In genomic region chr5:862367-863243, GRCh38 we compare ENCODE assay signal across 15 cellular contexts. TPM values are rescaled to one million over a fixed set of nuclear protein-coding genes. Genes with fewer than 3 reads are reported as not detected.
DNase-seq lines count a peak whose midpoint lies in the region; ATAC-seq and TF ChIP-seq lines count a peak whose summit lies in the region.
"Had no signal": no experiment of that assay in that cellular context is flagged by ENCODE, and none has a peak within 500 bp of the region (broad histone marks: within the 10 kb centered on the region; RNA-seq: fewer than 3 reads in every experiment).

No MANE protein-coding gene starts in this region.

- WGBS in IMR-90 (ENCODE audit: extremely low coverage in 2 of 2, insufficient read length in 1 of 2), 2 experiments = 87% methylated on average over 17 of the region's 25 CpGs; no CpG with 5 or more reads in 1 of the 2 experiments

- no peak for TF ChIP-seq RAD21 in IMR-90 (IDR thresholded peaks at IDR 0.05; ENCODE audit: low read length)

- H3K4me3 ChIP-seq in IMR-90 (ENCODE audit: insufficient read depth, low read depth, low read length) = no peak overlapping the region
- H3K4me3 ChIP-seq in choroid plexus epithelial cell (ENCODE audit: low read depth, low read length) = no peak overlapping the region
- H3K4me3 ChIP-seq: breast epithelium had no signal

- no peak overlapping the region for H4K5ac ChIP-seq in IMR-90 (ENCODE audit: low read depth, low read length)

- H3K4me2 ChIP-seq in IMR-90 (ENCODE audit: low read depth, low read length) = no peak overlapping the region

- H3K9me1 ChIP-seq in IMR-90 (ENCODE audit: insufficient read depth, low read length) = no peaks in the 10 kb centered on the region

- H3K4me1 ChIP-seq in IMR-90 (ENCODE audit: control insufficient read depth, insufficient read depth, low read length) = no peaks in the 10 kb centered on the region
- H3K4me1 ChIP-seq: breast epithelium had no signal

- no peak overlapping the region for H4K8ac ChIP-seq in IMR-90 (ENCODE audit: low read depth in 2 of 2, low read length in 2 of 2)

- in situ Hi-C loops in IMR-90 (cut with MboI; ENCODE audit: low sequenced_read_pairs) = no loop called here

- H2AK9ac ChIP-seq in IMR-90 (replicated peaks; ENCODE audit: low read depth, low read length, poor library complexity) = no peak overlapping the region

- peaks cover 2 to 4% of the 10 kb centered on the region in 2 experiments; a peak in 2 of 4 replicates for H3K79me1 ChIP-seq in IMR-90 (ENCODE audit: low read depth in 1 of 2, low read length in 2 of 2)

- H3K23ac ChIP-seq in IMR-90 (ENCODE audit: low read depth, low read length) = no peak overlapping the region

- H4K91ac ChIP-seq in IMR-90 (ENCODE audit: insufficient read depth, low read depth, low read length) = no peak overlapping the region

- CTCF ChIA-PET in IMR-90 (lab: Yijun Ruan, JAX) = no interaction called here

- no peak overlapping the region for H3K18ac ChIP-seq in IMR-90 (ENCODE audit: low read depth, low read length)

- H3K27me3 ChIP-seq in IMR-90 (ENCODE audit: control insufficient read depth, insufficient read depth, low read length) = no peaks in the 10 kb centered on the region
- H3K27me3 ChIP-seq: breast epithelium had no signal

- no peak overlapping the region for H3K4ac ChIP-seq in IMR-90 (ENCODE audit: low read depth, low read length)

- H2BK20ac ChIP-seq in IMR-90 (ENCODE audit: low read depth, low read length) = no peak overlapping the region

- dilution Hi-C loops in IMR-90 (cut with HindIII; ENCODE audit: low sequenced_read_pairs, unreplicated experiment) = no loop called here

- no peak overlapping the region for H3K14ac ChIP-seq in IMR-90 (replicated peaks; ENCODE audit: low read depth, low read length)

- H2BK120ac ChIP-seq in IMR-90 (ENCODE audit: low read depth, low read length) = no peak overlapping the region

- H3K36me3 ChIP-seq in IMR-90 (ENCODE audit: control insufficient read depth, insufficient read depth, low read length) = peaks cover 39% of the 10 kb centered on the region
- H3K36me3 ChIP-seq: breast epithelium had no signal

- H3K56ac ChIP-seq in IMR-90 (ENCODE audit: extremely low read depth, insufficient read depth, low read length) = no peak overlapping the region

- H2BK5ac ChIP-seq in IMR-90 (ENCODE audit: low read depth, low read length, poor library complexity, severe bottlenecking) = no peak overlapping the region

- peak; percentile 77 for DNase-seq in DMS79 (lab: John Stamatoyannopoulos, UW)
- peak; percentile 35 for DNase-seq in IMR-90
- peak; percentile 29 for DNase-seq in choroid plexus epithelial cell (ENCODE audit: low read depth)
- peak; percentile 28 for DNase-seq in putamen (ENCODE audit: low spot score)
- DNase-seq in stimulated activated CD4-positive, alpha-beta T cell treated with anti-CD3 and anti-CD28 coated beads, Interleukin-4, amount 100 ng/mL, for 4 hours = no peak
- DNase-seq: activated naive CD4-positive, alpha-beta T cell treated with anti-CD3 and anti-CD28 coated beads, Interleukin-2, amount 50 U/mL, for 16 hours; GDM1; mammary epithelial cell; NCI-H1436 treated with DMSO at 0.1 percent for 48 hours; NCI-H774; stimulated activated naive CD4-positive, alpha-beta T cell treated with Interleukin-2 at 50 U/mL for 16 hours had no signal

- H2BK15ac ChIP-seq in IMR-90 (ENCODE audit: low read depth, low read length) = no peak overlapping the region

- no peak for TF ChIP-seq POLR2A in IMR-90 (IDR thresholded peaks at IDR 0.05; ENCODE audit: low read depth, low read length)

- ATAC-seq in IMR-90 (ENCODE audit: low read depth) = peak; percentile 40
- no peak for ATAC-seq in HG03378 (IDR thresholded peaks at IDR 0.05; ENCODE audit: unreplicated experiment)
- ATAC-seq in HG02642 (IDR thresholded peaks at IDR 0.05; ENCODE audit: poor library complexity, unreplicated experiment) = no peak

- H2AK5ac ChIP-seq in IMR-90 (ENCODE audit: low read depth, low read length) = no peak overlapping the region

- BruUV-seq in IMR-90 (replicated peaks; lab: Mats Ljungman, UMichigan) = no TSS peak

- no peak overlapping the region for H3K9ac ChIP-seq in IMR-90 (ENCODE audit: low read depth, low read length)

- peaks cover 16% of the 10 kb centered on the region for H4K20me1 ChIP-seq in IMR-90 (ENCODE audit: insufficient read depth, low read length)

- H3K27ac ChIP-seq in IMR-90 (ENCODE audit: insufficient read depth, low read length) = no peak overlapping the region
- H3K27ac ChIP-seq: breast epithelium, C4-2B had no signal

- POLR2A ChIA-PET in IMR-90 (lab: Charles Lee; ENCODE audit: unreplicated experiment) = no interaction called here

- TF ChIP-seq CTCF in IMR-90 (conservative IDR thresholded peaks at IDR 0.05; ENCODE audit: low read depth, low read length) = no peak
- TF ChIP-seq CTCF in choroid plexus epithelial cell (conservative IDR thresholded peaks at IDR 0.05; ENCODE audit: low read depth, low read length) = no peak

- intact Hi-C loops in IMR-90 (cut with micrococcal nuclease) = no loop called here

- no peak overlapping the region for H2AFZ ChIP-seq in IMR-90 (replicated peaks; ENCODE audit: low read length, poor library complexity)

- H3K9me3 ChIP-seq in IMR-90 (ENCODE audit: control insufficient read depth, insufficient read depth, low read length) = no peaks in the 10 kb centered on the region
- H3K9me3 ChIP-seq: breast epithelium had no signal

TF ChIP-seq in IMR-90, 13 proteins besides CTCF, POLR2A, EP300 and RAD21:
- TF ChIP-seq USF2 (IDR thresholded peaks at IDR 0.05; ENCODE audit: low read depth, low read length) (no peak), RCOR1 (IDR thresholded peaks at IDR 0.05; ENCODE audit: insufficient replicate concordance, low read length) (no peak), CEBPB (IDR thresholded peaks at IDR 0.05; ENCODE audit: low read depth, low read length) (no peak), CHD1 (IDR thresholded peaks at IDR 0.05; ENCODE audit: low read depth, low read length) (no peak), MAFK (IDR thresholded peaks at IDR 0.05; ENCODE audit: low read depth, low read length) (no peak), MXI1 (IDR thresholded peaks at IDR 0.05; ENCODE audit: borderline replicate concordance, low read depth, low read length) (no peak), FOS (IDR thresholded peaks at IDR 0.05; ENCODE audit: low read depth, low read length) (no peak), BHLHE40 (IDR thresholded peaks at IDR 0.05; ENCODE audit: low read depth, low read length) (no peak), RFX5 (IDR thresholded peaks at IDR 0.05; ENCODE audit: low read depth, low read length) (no peak), SMC3 (IDR thresholded peaks at IDR 0.05; ENCODE audit: low read depth, low read length) (no peak), NFE2L2 (IDR thresholded peaks at IDR 0.05; ENCODE audit: low read depth, low read length) (no peak), MAZ (IDR thresholded peaks at IDR 0.05; ENCODE audit: borderline replicate concordance, low read depth, low read length) (no peak), ELK1 (IDR thresholded peaks at IDR 0.05; ENCODE audit: borderline replicate concordance, low read depth, low read length) (no peak)

RNA-seq across cellular contexts. Expression of gene ZDHHC11, which starts 11.8 kb away (rescaled TPM):
- total RNA-seq in IMR-90 (2012; rRNA removed) = 0.28 and 0.36 TPM in 2 replicates
- polyA plus RNA-seq in IMR-90 (2012; rRNA removed) = 1.6 and 1.7 TPM in 2 replicates
- polyA plus RNA-seq in IMR-90 (2012; cell fraction: cytosol; rRNA removed) = 0.14 and 0.51 TPM in 2 replicates
- 6.4 and 9.8 TPM in 2 replicates for polyA plus RNA-seq in IMR-90 (2012; cell fraction: nucleus; rRNA removed; ENCODE audit: low replicate concordance)

RNA-seq across cellular contexts. Expression of gene BRD9, which starts 30.0 kb away (rescaled TPM):
- total RNA-seq in IMR-90 (2012; rRNA removed) = 40.0 and 43.4 TPM in 2 replicates
- 19.1 and 22.0 TPM in 2 replicates for polyA plus RNA-seq in IMR-90 (2012; rRNA removed)
- 11.5 and 12.8 TPM in 2 replicates for polyA plus RNA-seq in IMR-90 (2012; cell fraction: cytosol; rRNA removed)
- 37.5 and 50.9 TPM in 2 replicates for polyA plus RNA-seq in IMR-90 (2012; cell fraction: nucleus; rRNA removed; ENCODE audit: low replicate concordance)

RNA-seq across cellular contexts. Expression of gene TRIP13, which starts 30.1 kb away (rescaled TPM):
- 27.2 and 35.5 TPM in 2 replicates for total RNA-seq in IMR-90 (2012; rRNA removed)
- 16.3 and 17.1 TPM in 2 replicates for polyA plus RNA-seq in IMR-90 (2012; rRNA removed)
- polyA plus RNA-seq in IMR-90 (2012; cell fraction: cytosol; rRNA removed) = 6.5 and 11.4 TPM in 2 replicates
- 4.6 and 11.3 TPM in 2 replicates for polyA plus RNA-seq in IMR-90 (2012; cell fraction: nucleus; rRNA removed; ENCODE audit: low replicate concordance)

Comparison
In these comparisons a context has a peak if more than half of its experiments do, and no peak if none do; other contexts are left out.
1. DNase-seq: peak in DMS79 (single experiment), IMR-90 (single experiment), choroid plexus epithelial cell (single experiment) and putamen (single experiment); none in stimulated activated CD4-positive, alpha-beta T cell treated with anti-CD3 and anti-CD28 coated beads, Interleukin-4, amount 100 ng/mL, for 4 hours (0 of 2).